Comparison of ENCODE assay signal across 1 cellular context in genomic region chr1:228333739-228334115, GRCh38.
TF ChIP-seq lines count a peak whose summit lies in the region.

No MANE protein-coding gene starts in this region.

TF ChIP-seq in WTC11, 78 proteins besides CTCF, POLR2A, EP300 and RAD21 (continued from another document):
- TF ChIP-seq, protein P1, sequence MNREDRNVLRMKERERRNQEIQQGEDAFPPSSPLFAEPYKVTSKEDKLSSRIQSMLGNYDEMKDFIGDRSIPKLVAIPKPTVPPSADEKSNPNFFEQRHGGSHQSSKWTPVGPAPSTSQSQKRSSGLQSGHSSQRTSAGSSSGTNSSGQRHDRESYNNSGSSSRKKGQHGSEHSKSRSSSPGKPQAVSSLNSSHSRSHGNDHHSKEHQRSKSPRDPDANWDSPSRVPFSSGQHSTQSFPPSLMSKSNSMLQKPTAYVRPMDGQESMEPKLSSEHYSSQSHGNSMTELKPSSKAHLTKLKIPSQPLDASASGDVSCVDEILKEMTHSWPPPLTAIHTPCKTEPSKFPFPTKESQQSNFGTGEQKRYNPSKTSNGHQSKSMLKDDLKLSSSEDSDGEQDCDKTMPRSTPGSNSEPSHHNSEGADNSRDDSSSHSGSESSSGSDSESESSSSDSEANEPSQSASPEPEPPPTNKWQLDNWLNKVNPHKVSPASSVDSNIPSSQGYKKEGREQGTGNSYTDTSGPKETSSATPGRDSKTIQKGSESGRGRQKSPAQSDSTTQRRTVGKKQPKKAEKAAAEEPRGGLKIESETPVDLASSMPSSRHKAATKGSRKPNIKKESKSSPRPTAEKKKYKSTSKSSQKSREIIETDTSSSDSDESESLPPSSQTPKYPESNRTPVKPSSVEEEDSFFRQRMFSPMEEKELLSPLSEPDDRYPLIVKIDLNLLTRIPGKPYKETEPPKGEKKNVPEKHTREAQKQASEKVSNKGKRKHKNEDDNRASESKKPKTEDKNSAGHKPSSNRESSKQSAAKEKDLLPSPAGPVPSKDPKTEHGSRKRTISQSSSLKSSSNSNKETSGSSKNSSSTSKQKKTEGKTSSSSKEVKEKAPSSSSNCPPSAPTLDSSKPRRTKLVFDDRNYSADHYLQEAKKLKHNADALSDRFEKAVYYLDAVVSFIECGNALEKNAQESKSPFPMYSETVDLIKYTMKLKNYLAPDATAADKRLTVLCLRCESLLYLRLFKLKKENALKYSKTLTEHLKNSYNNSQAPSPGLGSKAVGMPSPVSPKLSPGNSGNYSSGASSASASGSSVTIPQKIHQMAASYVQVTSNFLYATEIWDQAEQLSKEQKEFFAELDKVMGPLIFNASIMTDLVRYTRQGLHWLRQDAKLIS (CRISPR knock-in tag; IDR thresholded peaks at IDR 0.05; ENCODE audit: borderline replicate concordance): no peak
- TF ChIP-seq GRHL2 (CRISPR knock-in tag; IDR thresholded peaks at IDR 0.05; ENCODE audit: insufficient replicate concordance, severe bottlenecking): no peak
- TF ChIP-seq, protein P2, sequence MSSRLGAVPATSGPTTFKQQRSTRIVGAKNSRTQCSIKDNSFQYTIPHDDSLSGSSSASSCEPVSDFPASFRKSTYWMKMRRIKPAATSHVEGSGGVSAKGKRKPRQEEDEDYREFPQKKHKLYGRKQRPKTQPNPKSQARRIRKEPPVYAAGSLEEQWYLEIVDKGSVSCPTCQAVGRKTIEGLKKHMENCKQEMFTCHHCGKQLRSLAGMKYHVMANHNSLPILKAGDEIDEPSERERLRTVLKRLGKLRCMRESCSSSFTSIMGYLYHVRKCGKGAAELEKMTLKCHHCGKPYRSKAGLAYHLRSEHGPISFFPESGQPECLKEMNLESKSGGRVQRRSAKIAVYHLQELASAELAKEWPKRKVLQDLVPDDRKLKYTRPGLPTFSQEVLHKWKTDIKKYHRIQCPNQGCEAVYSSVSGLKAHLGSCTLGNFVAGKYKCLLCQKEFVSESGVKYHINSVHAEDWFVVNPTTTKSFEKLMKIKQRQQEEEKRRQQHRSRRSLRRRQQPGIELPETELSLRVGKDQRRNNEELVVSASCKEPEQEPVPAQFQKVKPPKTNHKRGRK (CRISPR knock-in tag; IDR thresholded peaks at IDR 0.05; ENCODE audit: borderline replicate concordance): no peak
- TF ChIP-seq JAZF1 (CRISPR knock-in tag; IDR thresholded peaks at IDR 0.05): no peak
- TF ChIP-seq, protein P3, sequence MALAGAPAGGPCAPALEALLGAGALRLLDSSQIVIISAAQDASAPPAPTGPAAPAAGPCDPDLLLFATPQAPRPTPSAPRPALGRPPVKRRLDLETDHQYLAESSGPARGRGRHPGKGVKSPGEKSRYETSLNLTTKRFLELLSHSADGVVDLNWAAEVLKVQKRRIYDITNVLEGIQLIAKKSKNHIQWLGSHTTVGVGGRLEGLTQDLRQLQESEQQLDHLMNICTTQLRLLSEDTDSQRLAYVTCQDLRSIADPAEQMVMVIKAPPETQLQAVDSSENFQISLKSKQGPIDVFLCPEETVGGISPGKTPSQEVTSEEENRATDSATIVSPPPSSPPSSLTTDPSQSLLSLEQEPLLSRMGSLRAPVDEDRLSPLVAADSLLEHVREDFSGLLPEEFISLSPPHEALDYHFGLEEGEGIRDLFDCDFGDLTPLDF (CRISPR knock-in tag; IDR thresholded peaks at IDR 0.05): no peak
- TF ChIP-seq GTF2I (CRISPR knock-in tag; conservative IDR thresholded peaks at IDR 0.05): no peak
- TF ChIP-seq E2F4 (CRISPR knock-in tag; IDR thresholded peaks at IDR 0.05; ENCODE audit: borderline replicate concordance, low read depth): no peak
